10 cellular contexts compared by ENCODE assay signal in genomic region chr5:123916331-123917121, GRCh38.
DNase-seq lines count a peak whose midpoint lies in the region; ATAC-seq and TF ChIP-seq lines count a peak whose summit lies in the region.
"Had no signal": no experiment of that assay in that cellular context is flagged by ENCODE, and none has a peak within 500 bp of the region (broad histone marks: within the 10 kb centered on the region; RNA-seq: fewer than 3 reads in every experiment).

No MANE protein-coding gene starts in this region.

- H3K4me3 ChIP-seq in HFF-Myc (replicated peaks; ENCODE audit: low read depth, low read length) (no peak overlapping the region), SK-N-MC (peak overlapping the region; percentile 30; the same call in 1 of the 2 replicates), skeletal muscle satellite cell (ENCODE audit: low read length) (no peak overlapping the region)

- H3K27me3 ChIP-seq in skeletal muscle satellite cell (ENCODE audit: control insufficient read depth, insufficient read depth, low read length), result no peaks in the 10 kb centered on the region

- peaks cover 14% of the 10 kb centered on the region for H3K4me1 ChIP-seq in skeletal muscle satellite cell (ENCODE audit: control insufficient read depth, insufficient read depth, low read length)

- no peaks in the 10 kb centered on the region for H3K4me1 Mint-ChIP-seq in T-helper 17 cell

- H3K36me3 Mint-ChIP-seq in T-helper 17 cell (ENCODE audit: low read depth), result no peaks in the 10 kb centered on the region

- H3K27me3 Mint-ChIP-seq in T-helper 17 cell, result no peaks in the 10 kb centered on the region

- H3K4me2 ChIP-seq in skeletal muscle satellite cell (ENCODE audit: low read length), result peak overlapping the region; percentile 57

- no peak overlapping the region for H3K27ac Mint-ChIP-seq in T-helper 17 cell

- no peak overlapping the region for H3K27ac ChIP-seq in SK-N-MC

- H3K9me3 ChIP-seq in SK-N-MC (ENCODE audit: low read depth, low read length), result 0 out of 2 replicates have a peak, but pooled peaks cover 6% of the 10 kb centered on the region
- peaks cover 4% of the 10 kb centered on the region for H3K9me3 ChIP-seq in skeletal muscle satellite cell (replicated peaks; ENCODE audit: low read length)
- H3K9me3 ChIP-seq in T-helper 17 cell (ENCODE audit: control insufficient read depth, low read length, poor library complexity, severe bottlenecking), result no peaks in the 10 kb centered on the region

- peak; percentile 64 for DNase-seq in HFF-Myc (ENCODE audit: extremely low read depth, low read depth)
- peak; percentile 61 for DNase-seq in SK-N-MC (ENCODE audit: low read depth, low spot score)
- DNase-seq in glomerular visceral epithelial cell (ENCODE audit: extremely low spot score), result peak; percentile 65
- DNase-seq in T-helper 17 cell, result no peak
- DNase-seq in HuH-7.5 (ENCODE audit: low spot score), result no peak
- no peak for DNase-seq in T-helper 1 cell
- DNase-seq: activated CD4-positive, alpha-beta T cell treated with anti-CD3 and anti-CD28 coated beads for 48 hours; caudate nucleus; NCI-H2029 had no signal

- no peak for TF ChIP-seq CTCF in HFF-Myc (IDR thresholded peaks at IDR 0.05; ENCODE audit: low read depth, low read length, missing control alignments)

- H3K9ac ChIP-seq in SK-N-MC (ENCODE audit: insufficient read length) (no peak overlapping the region), skeletal muscle satellite cell (ENCODE audit: low read depth, low read length) (peak overlapping the region; percentile 44)

- H3K4me3 Mint-ChIP-seq in T-helper 17 cell, result no peak overlapping the region

- no peak for ATAC-seq in T-helper 17 cell

- no peaks in the 10 kb centered on the region for H3K36me3 ChIP-seq in SK-N-MC (ENCODE audit: insufficient read depth, low read length)
- H3K36me3 ChIP-seq in skeletal muscle satellite cell (ENCODE audit: insufficient read depth, low read length), result no peaks in the 10 kb centered on the region

Comparison
In these comparisons a context has a peak if more than half of its experiments do, and no peak if none do; other contexts are left out.
1. DNase-seq: peak in HFF-Myc (single experiment), SK-N-MC (single experiment) and glomerular visceral epithelial cell (single experiment); none in T-helper 17 cell (0 of 3), HuH-7.5 (single experiment) and T-helper 1 cell (0 of 5).